In genomic region chr20:6623989-6624388, GRCh38 we compare ENCODE assay signal across 1 cellular context.
TF ChIP-seq lines count a peak whose summit lies in the region.

No MANE protein-coding gene starts in this region.

TF ChIP-seq in GM12878, 131 proteins besides CTCF, POLR2A, EP300 and RAD21 (continued from another document):
- no peak for TF ChIP-seq ATF2 (IDR thresholded peaks at IDR 0.05; ENCODE audit: low read length)
- TF ChIP-seq NRF1 (conservative IDR thresholded peaks at IDR 0.05; ENCODE audit: low read depth, low read length): no peak
- TF ChIP-seq MTA2 (IDR thresholded peaks at IDR 0.05; ENCODE audit: low read depth): peak; percentile 83
- peak; percentile 90 for TF ChIP-seq IKZF2 (IDR thresholded peaks at IDR 0.05)
- no peak for TF ChIP-seq FOXM1 (IDR thresholded peaks at IDR 0.05; ENCODE audit: low read depth, low read length)
- no peak for TF ChIP-seq TCF3 (IDR thresholded peaks at IDR 0.05; ENCODE audit: borderline replicate concordance, insufficient read depth, low read depth, low read length)
- TF ChIP-seq SP1 (IDR thresholded peaks at IDR 0.05; ENCODE audit: low read depth, low read length): no peak
- no peak for TF ChIP-seq ZNF592 (IDR thresholded peaks at IDR 0.05)
- TF ChIP-seq PAX5 (IDR thresholded peaks at IDR 0.05; ENCODE audit: borderline replicate concordance, low read depth, low read length): no peak
- no peak for TF ChIP-seq ZNF217 (IDR thresholded peaks at IDR 0.05)
- no peak for TF ChIP-seq ZNF384 (IDR thresholded peaks at IDR 0.05; ENCODE audit: borderline replicate concordance, low read depth, low read length)
- peak; percentile 81 for TF ChIP-seq RELB (IDR thresholded peaks at IDR 0.05; ENCODE audit: low read depth)
- no peak for TF ChIP-seq SMAD5 (IDR thresholded peaks at IDR 0.05; ENCODE audit: low read depth)
- peak; percentile 94 for TF ChIP-seq SPI1 (IDR thresholded peaks at IDR 0.05; ENCODE audit: borderline replicate concordance, insufficient read depth, low read depth, low read length)
- 0 out of 2 replicates have a peak, but pooled peaks have one; percentile 46 for TF ChIP-seq ZNF687 (IDR thresholded peaks at IDR 0.05)
- no peak for TF ChIP-seq CEBPZ (IDR thresholded peaks at IDR 0.05; ENCODE audit: low read depth, low read length)
- no peak for TF ChIP-seq PML (IDR thresholded peaks at IDR 0.05; ENCODE audit: low read length)
- no peak for TF ChIP-seq RFX5 (IDR thresholded peaks at IDR 0.05; ENCODE audit: low read depth, low read length)
- TF ChIP-seq SIX5 (IDR thresholded peaks at IDR 0.05; ENCODE audit: low read depth, low read length, severe bottlenecking): no peak
- no peak for TF ChIP-seq BCLAF1 (IDR thresholded peaks at IDR 0.05)
- TF ChIP-seq BHLHE40 (IDR thresholded peaks at IDR 0.05; ENCODE audit: borderline replicate concordance in 1 of 2, low read depth in 2 of 2, low read length in 1 of 2): peak in 1 of 2 experiments; percentile 20; a peak in 1 of 4 replicates
- TF ChIP-seq SMC3 (IDR thresholded peaks at IDR 0.05; ENCODE audit: borderline replicate concordance, low read length): no peak
- peak; percentile 74; the same call in 1 of the 2 replicates for TF ChIP-seq BACH1 (IDR thresholded peaks at IDR 0.05; ENCODE audit: borderline replicate concordance)
